In genomic region chr11:44746894-44747293, GRCh38 we compare ENCODE assay signal across 16 cellular contexts. TPM values are rescaled to one million over a fixed set of nuclear protein-coding genes. Genes with fewer than 3 reads are reported as not detected.
DNase-seq lines count a peak whose midpoint lies in the region; TF ChIP-seq lines count a peak whose summit lies in the region.
"Had no signal": no experiment of that assay in that cellular context is flagged by ENCODE, and none has a peak within 500 bp of the region (broad histone marks: within the 10 kb centered on the region; RNA-seq: fewer than 3 reads in every experiment).

No MANE protein-coding gene starts in this region.

- 64 to 67% methylated on average over 7 of the region's 7 CpGs for WGBS in esophagus, 2 donors
- WGBS in tibial nerve, 2 donors, result 74 to 75% methylated on average over 4 to 7 of the region's 7 CpGs

- no peaks in the 10 kb centered on the region for H3K36me3 ChIP-seq in esophagus (ENCODE audit: control insufficient read depth in 2 of 2, insufficient read depth in 2 of 2, low read length in 1 of 2)
- H3K36me3 ChIP-seq in tibial nerve, result no peaks in the 10 kb centered on the region

- no peak for TF ChIP-seq EP300 in tibial nerve (IDR thresholded peaks at IDR 0.05)

- H3K4me1 ChIP-seq in esophagus (ENCODE audit: control insufficient read depth in 2 of 2, insufficient read depth in 2 of 2, low read length in 1 of 2), result no peaks in the 10 kb centered on the region
- peaks cover 0 to 45% (median 0%) of the 10 kb centered on the region in 4 donors for H3K4me1 ChIP-seq in tibial nerve

- H3K4me3 ChIP-seq in esophagus (ENCODE audit: low read depth in 1 of 2, low read length in 2 of 2) (no peak overlapping the region), tibial nerve (no peak overlapping the region)
- H3K4me3 ChIP-seq: SK-N-MC had no signal

- DNase-seq in DMS 273 (lab: John Stamatoyannopoulos, UW; ENCODE audit: unreplicated experiment) (peak; percentile 74), DMS 273 treated with DMSO at 0.1 percent for 48 hours (lab: John Stamatoyannopoulos, UW) (no peak), mesenteric fat pad (ENCODE audit: low spot score) (peak; percentile 82), superior temporal gyrus (ENCODE audit: extremely low spot score) (peak; percentile 44), NOMO-1 treated with DMSO at 0.1 percent for 48 hours (lab: John Stamatoyannopoulos, UW; ENCODE audit: unreplicated experiment) (no peak), tibial nerve (ENCODE audit: low spot score in 2 of 2) (no peak), SIG-M5 treated with dmso at 0.1 percent for 504 hours (lab: John Stamatoyannopoulos, UW; ENCODE audit: unreplicated experiment) (no peak)
- DNase-seq: activated CD4-positive, alpha-beta memory T cell treated with anti-CD3 and anti-CD28 coated beads, Interleukin-2, amount 10 ng/mL, durations not matched to agents 7 days and 5 days; activated effector memory CD4-positive, alpha-beta T cell treated with anti-CD3 and anti-CD28 coated beads, Interleukin-2, amount 50 U/mL, for 16 hours; COR-L47; kidney glomerular epithelial cell; NCI-H1048; stimulated activated CD4-positive, alpha-beta T cell treated with anti-CD3 and anti-CD28 coated beads, Interleukin-4, amount 100 ng/mL, for 24 hours had no signal

- H3K27ac ChIP-seq in esophagus (ENCODE audit: low read depth in 2 of 2, low read length in 1 of 2), result peak overlapping the region; percentile 23 to 67
- no peak overlapping the region for H3K27ac ChIP-seq in tibial nerve
- H3K27ac ChIP-seq: 22Rv1, SK-N-MC had no signal

- H3K9me3 ChIP-seq in esophagus (ENCODE audit: control insufficient read depth in 2 of 2, insufficient read depth in 1 of 2, low read depth in 1 of 2, low read length in 1 of 2) (no peaks in the 10 kb centered on the region), tibial nerve (no peaks in the 10 kb centered on the region)

- no peak for TF ChIP-seq POLR2A in tibial nerve (IDR thresholded peaks at IDR 0.05)

- H3K27me3 ChIP-seq in esophagus (ENCODE audit: control insufficient read depth in 1 of 2, insufficient read depth in 2 of 2, low read length in 2 of 2) (no peaks in the 10 kb centered on the region), tibial nerve (no peaks in the 10 kb centered on the region)

- TF ChIP-seq CTCF in tibial nerve (IDR thresholded peaks at IDR 0.05), result no peak

RNA-seq across cellular contexts. Expression of gene TSPAN18, which starts 20.1 kb away (rescaled TPM):
- 1 to 10 TPM; 2.2 to 3.1 TPM for polyA plus RNA-seq in esophagus
- total RNA-seq in mesenteric fat pad, result 14.2 TPM
- 10 to 100 TPM in 1 of 4 donors, 1 to 10 TPM in 3; 6.7 to 13.1 (median 7.9) TPM for total RNA-seq in tibial nerve

Comparison
In these comparisons a context has a peak if more than half of its experiments do, and no peak if none do; other contexts are left out.
1. DNase-seq: peak in DMS 273 (single experiment), mesenteric fat pad (single experiment) and superior temporal gyrus (single experiment); none in DMS 273 treated with DMSO at 0.1 percent for 48 hours (single experiment), NOMO-1 treated with DMSO at 0.1 percent for 48 hours (single experiment), tibial nerve (0 of 2) and SIG-M5 treated with dmso at 0.1 percent for 504 hours (single experiment).
2. H3K27ac ChIP-seq: peak in esophagus (2 of 2); none in tibial nerve (0 of 4).